In the genomic region with DNA sequence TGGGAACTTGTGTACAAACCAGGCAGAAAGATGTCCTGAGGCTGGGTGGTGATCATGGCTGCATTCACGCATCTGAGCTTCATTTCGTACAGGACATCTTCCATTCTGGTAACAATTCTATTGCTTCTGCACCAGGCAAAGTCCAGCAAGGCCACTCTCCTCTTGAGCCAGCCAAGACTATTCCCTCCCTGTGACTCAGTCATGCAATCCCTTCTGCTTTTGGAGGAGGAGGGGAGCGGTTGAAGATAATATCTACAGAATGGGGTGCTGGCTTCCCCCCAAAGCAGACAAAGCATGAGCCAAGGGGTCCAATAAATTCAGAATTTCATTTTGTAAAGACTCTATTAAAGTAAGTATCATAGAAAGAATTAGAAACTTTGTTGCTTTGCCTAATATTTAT, we compare ENCODE assay signal across 18 cellular contexts.
DNase-seq lines count a peak whose midpoint lies in the region; ATAC-seq and TF ChIP-seq lines count a peak whose summit lies in the region.
"Had no signal": no experiment of that assay in that cellular context is flagged by ENCODE, and none has a peak within 500 bp of the region (broad histone marks: within the 10 kb centered on the region; RNA-seq: fewer than 3 reads in every experiment).

No MANE protein-coding gene starts in this region.

- ATAC-seq in GM23338 (no peak), Right ventricle myocardium inferior (no peak)

- H3K27me3 Mint-ChIP-seq in GM23338 (ENCODE audit: insufficient read depth, low read depth, poor library complexity): peaks cover 9% of the 10 kb centered on the region

- H3K79me2 ChIP-seq in GM23338 (replicated peaks; ENCODE audit: insufficient read depth): no peaks in the 10 kb centered on the region

- H3K27me3 ChIP-seq in GM23338 (ENCODE audit: insufficient read depth) (no peaks in the 10 kb centered on the region), layer of hippocampus (ENCODE audit: control insufficient read depth, insufficient read depth, low read length) (no peaks in the 10 kb centered on the region)
- H3K27me3 ChIP-seq: BE2C had no signal

- H3K4me3 ChIP-seq in GM23338 (no peak overlapping the region), coronary artery (no peak overlapping the region)
- H3K4me3 ChIP-seq: PC-9 had no signal

- no peaks in the 10 kb centered on the region for H3F3A ChIP-seq in GM23338 (replicated peaks; ENCODE audit: low read depth)

- no peaks in the 10 kb centered on the region for H3K36me3 ChIP-seq in GM23338 (ENCODE audit: insufficient read depth)
- H3K36me3 ChIP-seq: BE2C had no signal

- no peak overlapping the region for H2AFZ ChIP-seq in GM23338
- H2AFZ ChIP-seq: PC-9 had no signal

- H3K9me2 ChIP-seq in GM23338 (ENCODE audit: insufficient read depth): no peaks in the 10 kb centered on the region; the same call in none of the 2 replicates

- H3K27ac ChIP-seq in GM23338 (ENCODE audit: low read depth) (no peak overlapping the region), coronary artery (peak overlapping the region; percentile 37 to 44), layer of hippocampus (ENCODE audit: low read depth, low read length) (peak overlapping the region; percentile 64), temporal lobe (ENCODE audit: low read depth, low read length) (peak overlapping the region; percentile 84)
- H3K27ac ChIP-seq: PC-9 had no signal

- H3K36me3 Mint-ChIP-seq in GM23338 (ENCODE audit: low read depth): no peaks in the 10 kb centered on the region

- no peak for TF ChIP-seq CTCF in GM23338 (conservative IDR thresholded peaks at IDR 0.05; ENCODE audit: low read depth in 2 of 2)
- TF ChIP-seq CTCF in coronary artery (IDR thresholded peaks at IDR 0.05): no peak
- no peak for TF ChIP-seq CTCF in GM10248 (IDR thresholded peaks at IDR 0.05; ENCODE audit: control extremely low read depth, extremely low read depth, low read depth, missing control alignments)

- DNase-seq in GM23338 (ENCODE audit: low spot score): no peak
- no peak for DNase-seq in coronary artery (ENCODE audit: low spot score)
- DNase-seq in activated T-cell treated with anti-CD3 and anti-CD28 coated beads for 4 hours: no peak
- no peak for DNase-seq in A172 (ENCODE audit: low spot score)
- no peak for DNase-seq in GM10248 (ENCODE audit: extremely low spot score)
- DNase-seq in Right ventricle myocardium inferior (ENCODE audit: missing footprints): no peak
- DNase-seq: BE2C, DMS53, GDM1, Karpas-422, NCI-H1694 treated with DMSO at 0.1 percent for 48 hours, NCI-H446 treated with DMSO at 0.1 percent for 48 hours, NCI-H526 treated with DMSO at 0.1 percent for 48 hours, PC-9, RPMI8226, SHP77 treated with DMSO at 0.1 percent for 48 hours had no signal

- POLR2A ChIA-PET in GM10248 (lab: Yijun Ruan, JAX): no interaction called here

- no peak overlapping the region for H3K27ac Mint-ChIP-seq in GM23338

- no peaks in the 10 kb centered on the region for H4K20me1 ChIP-seq in GM23338 (replicated peaks; ENCODE audit: insufficient read depth)

- no peak overlapping the region for H3K4me3 Mint-ChIP-seq in GM23338

- H3K4me1 ChIP-seq in GM23338 (ENCODE audit: insufficient read depth): peaks cover 25% of the 10 kb centered on the region

- H3K9me3 Mint-ChIP-seq in GM23338: no peaks in the 10 kb centered on the region

- H3K4me2 ChIP-seq in GM23338: peak overlapping the region; percentile 52; the same call in 1 of the 2 replicates
- H3K4me2 ChIP-seq: PC-9 had no signal

- intact Hi-C loops in Right ventricle myocardium inferior (cut with DNase I): no loop called here

- peaks cover 32% of the 10 kb centered on the region for H3K4me1 Mint-ChIP-seq in GM23338

- CTCF ChIA-PET in GM10248 (lab: Yijun Ruan, JAX): no interaction called here

TF ChIP-seq in GM23338, 12 proteins besides CTCF, POLR2A, EP300 and RAD21 (continues in another document):
- TF ChIP-seq JUNB (IDR thresholded peaks at IDR 0.05; ENCODE audit: unreplicated experiment): no peak
- no peak for TF ChIP-seq EZH2 (IDR thresholded peaks at IDR 0.05; ENCODE audit: low read depth, unreplicated experiment)
- no peak for TF ChIP-seq POLR2AphosphoS5 (IDR thresholded peaks at IDR 0.05; ENCODE audit: low read depth)
- no peak for TF ChIP-seq ZNF114 (CRISPR knock-in tag; IDR thresholded peaks at IDR 0.05)
- no peak for TF ChIP-seq NANOG (IDR thresholded peaks at IDR 0.05; ENCODE audit: borderline replicate concordance)
- TF ChIP-seq EZH2phosphoT487 (IDR thresholded peaks at IDR 0.05; ENCODE audit: unreplicated experiment): no peak
- no peak for TF ChIP-seq ZNF331 (CRISPR knock-in tag; IDR thresholded peaks at IDR 0.05; ENCODE audit: low read depth)
- TF ChIP-seq, protein P1, sequence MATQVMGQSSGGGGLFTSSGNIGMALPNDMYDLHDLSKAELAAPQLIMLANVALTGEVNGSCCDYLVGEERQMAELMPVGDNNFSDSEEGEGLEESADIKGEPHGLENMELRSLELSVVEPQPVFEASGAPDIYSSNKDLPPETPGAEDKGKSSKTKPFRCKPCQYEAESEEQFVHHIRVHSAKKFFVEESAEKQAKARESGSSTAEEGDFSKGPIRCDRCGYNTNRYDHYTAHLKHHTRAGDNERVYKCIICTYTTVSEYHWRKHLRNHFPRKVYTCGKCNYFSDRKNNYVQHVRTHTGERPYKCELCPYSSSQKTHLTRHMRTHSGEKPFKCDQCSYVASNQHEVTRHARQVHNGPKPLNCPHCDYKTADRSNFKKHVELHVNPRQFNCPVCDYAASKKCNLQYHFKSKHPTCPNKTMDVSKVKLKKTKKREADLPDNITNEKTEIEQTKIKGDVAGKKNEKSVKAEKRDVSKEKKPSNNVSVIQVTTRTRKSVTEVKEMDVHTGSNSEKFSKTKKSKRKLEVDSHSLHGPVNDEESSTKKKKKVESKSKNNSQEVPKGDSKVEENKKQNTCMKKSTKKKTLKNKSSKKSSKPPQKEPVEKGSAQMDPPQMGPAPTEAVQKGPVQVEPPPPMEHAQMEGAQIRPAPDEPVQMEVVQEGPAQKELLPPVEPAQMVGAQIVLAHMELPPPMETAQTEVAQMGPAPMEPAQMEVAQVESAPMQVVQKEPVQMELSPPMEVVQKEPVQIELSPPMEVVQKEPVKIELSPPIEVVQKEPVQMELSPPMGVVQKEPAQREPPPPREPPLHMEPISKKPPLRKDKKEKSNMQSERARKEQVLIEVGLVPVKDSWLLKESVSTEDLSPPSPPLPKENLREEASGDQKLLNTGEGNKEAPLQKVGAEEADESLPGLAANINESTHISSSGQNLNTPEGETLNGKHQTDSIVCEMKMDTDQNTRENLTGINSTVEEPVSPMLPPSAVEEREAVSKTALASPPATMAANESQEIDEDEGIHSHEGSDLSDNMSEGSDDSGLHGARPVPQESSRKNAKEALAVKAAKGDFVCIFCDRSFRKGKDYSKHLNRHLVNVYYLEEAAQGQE (IDR thresholded peaks at IDR 0.05; ENCODE audit: unreplicated experiment): no peak
